ENCODE assay signal across 8 cellular contexts in genomic region chr7:32958046-32959025, GRCh38. TPM values are rescaled to one million over a fixed set of nuclear protein-coding genes. Genes with fewer than 3 reads are reported as not detected.
A peak's percentile ranks its signal among the peaks of the same experiment; 100 is the strongest.
DNase-seq lines count a peak whose midpoint lies in the region; ATAC-seq and TF ChIP-seq lines count a peak whose summit lies in the region.

No MANE protein-coding gene starts in this region.

- H3K27ac Mint-ChIP-seq in CD4-positive, CD25-positive, alpha-beta regulatory T cell, result peak overlapping the region in 1 of 3 donors; percentile 17
- H3K27ac Mint-ChIP-seq in activated naive CD8-positive, alpha-beta T cell treated with anti-CD3 and anti-CD28 coated beads for 36 hours, result no peak overlapping the region

- DNase-seq in CD4-positive, CD25-positive, alpha-beta regulatory T cell, result no peak
- DNase-seq in HS-5 (ENCODE audit: low read depth) (peak; percentile 41), right atrium auricular region (ENCODE audit: low spot score) (peak; percentile 73), renal cortical epithelial cell (ENCODE audit: low read depth) (peak; percentile 13)
- no peak for DNase-seq in activated naive CD8-positive, alpha-beta T cell treated with anti-CD3 and anti-CD28 coated beads for 36 hours
- DNase-seq in activated CD4-positive, CD25-positive, alpha-beta regulatory T cell treated with anti-CD3 and anti-CD28 coated beads, Interleukin-2, amount 50 U/mL, for 72 hours, result no peak
- DNase-seq in stimulated activated CD4-positive, alpha-beta T cell treated with anti-CD3 and anti-CD28 coated beads, Interleukin-15, amount 100 ng/mL, for 24 hours, result no peak

- H3K27me3 ChIP-seq in CD4-positive, CD25-positive, alpha-beta regulatory T cell (ENCODE audit: control insufficient read depth, insufficient read depth, low read length), result peaks cover 14% of the 10 kb centered on the region
- no peaks in the 10 kb centered on the region for H3K27me3 ChIP-seq in right atrium auricular region

- H3K9me3 ChIP-seq in CD4-positive, CD25-positive, alpha-beta regulatory T cell (ENCODE audit: control insufficient read depth in 2 of 2, low read length in 2 of 2), result no peaks in the 10 kb centered on the region
- H3K9me3 ChIP-seq in right atrium auricular region, result no peaks in the 10 kb centered on the region

- peaks cover 0 to 3% (median 0%) of the 10 kb centered on the region in 7 donors for H3K9me3 Mint-ChIP-seq in CD4-positive, CD25-positive, alpha-beta regulatory T cell
- H3K9me3 Mint-ChIP-seq in activated naive CD8-positive, alpha-beta T cell treated with anti-CD3 and anti-CD28 coated beads for 36 hours, result no peaks in the 10 kb centered on the region

- H3K36me3 Mint-ChIP-seq in CD4-positive, CD25-positive, alpha-beta regulatory T cell, result peaks cover 4% of the 10 kb centered on the region
- H3K36me3 Mint-ChIP-seq in activated naive CD8-positive, alpha-beta T cell treated with anti-CD3 and anti-CD28 coated beads for 36 hours, result no peaks in the 10 kb centered on the region

- peaks cover 0 to 5% (median 2%) of the 10 kb centered on the region in 4 donors for H3K4me1 Mint-ChIP-seq in CD4-positive, CD25-positive, alpha-beta regulatory T cell
- H3K4me1 Mint-ChIP-seq in activated naive CD8-positive, alpha-beta T cell treated with anti-CD3 and anti-CD28 coated beads for 36 hours, result peaks cover 3% of the 10 kb centered on the region

- H3K36me3 ChIP-seq in CD4-positive, CD25-positive, alpha-beta regulatory T cell (ENCODE audit: control insufficient read depth, insufficient read depth, low read length), result no peaks in the 10 kb centered on the region
- no peaks in the 10 kb centered on the region for H3K36me3 ChIP-seq in right atrium auricular region

- peaks cover 8% of the 10 kb centered on the region for H3K4me1 ChIP-seq in CD4-positive, CD25-positive, alpha-beta regulatory T cell (ENCODE audit: control insufficient read depth, insufficient read depth, low read length, poor library complexity, severe bottlenecking)
- peaks cover 0 to 10% of the 10 kb centered on the region in 2 donors for H3K4me1 ChIP-seq in right atrium auricular region

- no peak for ATAC-seq in CD4-positive, CD25-positive, alpha-beta regulatory T cell (ENCODE audit: low read depth in 2 of 2)
- ATAC-seq in HG03469 (IDR thresholded peaks at IDR 0.05; ENCODE audit: unreplicated experiment), result no peak

- H3K4me3 ChIP-seq in CD4-positive, CD25-positive, alpha-beta regulatory T cell (ENCODE audit: low read depth, low read length), result no peak overlapping the region
- H3K4me3 ChIP-seq in right atrium auricular region, result peak overlapping the region; percentile 94 to 97

- no peak overlapping the region for H3K27ac ChIP-seq in CD4-positive, CD25-positive, alpha-beta regulatory T cell (ENCODE audit: insufficient read depth, low read length, poor library complexity, severe bottlenecking)
- peak overlapping the region; percentile 89 to 97 for H3K27ac ChIP-seq in right atrium auricular region

- no peak for TF ChIP-seq CTCF in right atrium auricular region (IDR thresholded peaks at IDR 0.05)

- H3K4me3 Mint-ChIP-seq in CD4-positive, CD25-positive, alpha-beta regulatory T cell, result peak overlapping the region in 3 of 4 donors; percentile 24 to 78 (median 77)
- H3K4me3 Mint-ChIP-seq in activated naive CD8-positive, alpha-beta T cell treated with anti-CD3 and anti-CD28 coated beads for 36 hours, result peak overlapping the region; percentile 70

- peaks cover 42% of the 10 kb centered on the region for H3K27me3 Mint-ChIP-seq in CD4-positive, CD25-positive, alpha-beta regulatory T cell
- H3K27me3 Mint-ChIP-seq in activated naive CD8-positive, alpha-beta T cell treated with anti-CD3 and anti-CD28 coated beads for 36 hours, result peaks cover 54% of the 10 kb centered on the region

RNA-seq across cellular contexts. Expression of gene FKBP9, which starts 1.1 kb away (rescaled TPM):
- not detected for total RNA-seq in CD4-positive, CD25-positive, alpha-beta regulatory T cell
- polyA plus RNA-seq in CD4-positive, CD25-positive, alpha-beta regulatory T cell, result under 1 TPM in 2 of 4 donors, not detected in 2; 0.07 to 0.37 TPM
- total RNA-seq in activated naive CD8-positive, alpha-beta T cell treated with anti-CD3 and anti-CD28 coated beads for 36 hours, result under 1 TPM in 1 of 2 experiments, not detected in 1; 0.14 TPM
- total RNA-seq in right atrium auricular region, result 100 to 1,000 TPM in 1 of 2 donors, 10 to 100 TPM in 1; 73.3 to 129 TPM
- 143 and 157 TPM in 2 replicates for total RNA-seq in renal cortical epithelial cell

Comparison
In these comparisons a context has a peak if more than half of its experiments do, and no peak if none do; other contexts are left out.
1. DNase-seq: peak in HS-5 (single experiment), right atrium auricular region (single experiment) and renal cortical epithelial cell (single experiment); none in CD4-positive, CD25-positive, alpha-beta regulatory T cell (0 of 3), activated naive CD8-positive, alpha-beta T cell treated with anti-CD3 and anti-CD28 coated beads for 36 hours (single experiment), activated CD4-positive, CD25-positive, alpha-beta regulatory T cell treated with anti-CD3 and anti-CD28 coated beads, Interleukin-2, amount 50 U/mL, for 72 hours (single experiment) and stimulated activated CD4-positive, alpha-beta T cell treated with anti-CD3 and anti-CD28 coated beads, Interleukin-15, amount 100 ng/mL, for 24 hours (single experiment).
2. RNA of gene FKBP9, which starts 1.1 kb away (total RNA-seq): 143 to 157 TPM in renal cortical epithelial cell and 73.3 to 129 TPM in right atrium auricular region; 0.14 TPM in activated naive CD8-positive, alpha-beta T cell treated with anti-CD3 and anti-CD28 coated beads for 36 hours and not detected in CD4-positive, CD25-positive, alpha-beta regulatory T cell (single experiment); every median in the first group is over 10 times any median in the second.